ENCODE assay signal across 5 cellular contexts in genomic region chr22:45568213-45568612, GRCh38.
"Had no signal": no experiment of that assay in that cellular context is flagged by ENCODE, and none has a peak within 500 bp of the region (broad histone marks: within the 10 kb centered on the region; RNA-seq: fewer than 3 reads in every experiment).

No MANE protein-coding gene starts in this region.

- DNase-seq: IMR-90, KBM-7, KG1 had no signal

- H3K27ac ChIP-seq: HL-60 had no signal

- FAIRE-seq: HTR-8/SVneo had no signal
